In the genomic region with DNA sequence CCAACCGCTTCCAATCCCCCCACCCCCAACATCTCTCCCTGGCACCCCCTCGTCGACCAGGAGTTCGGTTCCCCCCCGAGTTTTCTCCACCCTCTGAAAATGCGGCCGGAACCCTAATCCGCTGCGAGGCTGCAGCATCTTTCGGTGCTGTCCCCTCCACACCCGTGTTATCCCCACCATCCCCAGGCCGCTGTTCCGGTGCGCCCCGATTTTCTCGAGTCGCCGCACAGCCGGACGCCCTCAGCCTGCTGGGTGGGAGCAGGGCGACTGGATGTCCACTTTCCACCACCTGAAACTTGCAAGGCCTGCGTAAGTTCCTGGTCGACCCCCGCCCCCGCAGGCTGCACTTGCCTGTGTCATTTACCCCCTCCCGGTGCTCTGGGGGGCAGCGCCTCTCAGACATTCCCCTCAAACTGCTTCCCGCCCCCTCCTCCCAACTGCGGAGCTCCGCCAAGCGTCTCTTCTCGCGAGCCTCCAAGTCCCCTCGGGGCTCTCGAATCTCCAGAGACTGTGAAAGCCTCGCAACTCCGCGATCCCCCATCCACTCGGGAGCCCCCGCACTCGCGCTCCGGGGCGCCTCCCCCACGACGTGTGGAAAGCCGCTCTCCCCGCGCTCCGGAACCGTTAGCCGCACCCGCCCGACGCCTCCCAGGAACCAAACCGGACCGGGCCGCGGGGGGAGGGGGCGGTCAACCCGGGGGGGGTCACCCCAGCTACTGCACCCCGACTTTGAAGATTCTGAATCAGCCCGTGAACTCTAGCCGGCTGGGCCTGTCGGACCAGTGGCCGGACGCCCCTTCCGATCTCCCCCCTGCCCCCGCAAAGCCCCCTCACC, we compare ENCODE assay signal across 8 cellular contexts. TPM values are rescaled to one million over a fixed set of nuclear protein-coding genes. Genes with fewer than 3 reads are reported as not detected.
DNase-seq lines count a peak whose midpoint lies in the region; ATAC-seq and TF ChIP-seq lines count a peak whose summit lies in the region.

No MANE protein-coding gene starts in this region.

- H3K4me3 ChIP-seq in neural progenitor cell: peak overlapping the region; percentile 65

- H3F3A ChIP-seq in neural progenitor cell (ENCODE audit: low read depth): peaks cover 29% of the 10 kb centered on the region

- DNase-seq in NOMO-1 treated with DMSO at 0.1 percent for 48 hours (lab: John Stamatoyannopoulos, UW; ENCODE audit: unreplicated experiment) (peak; percentile 26), NOMO-1 (lab: John Stamatoyannopoulos, UW; ENCODE audit: unreplicated experiment in 2 of 2) (no peak), NCI-H1694 treated with DMSO at 0.1 percent for 48 hours (lab: John Stamatoyannopoulos, UW) (peak; percentile 21), foreskin keratinocyte (peak in 1 of 2 donors; percentile 62), neural progenitor cell (ENCODE audit: low spot score) (peak; percentile 88), NCI-H2029 (lab: John Stamatoyannopoulos, UW) (no peak)
- DNase-seq in activated T-cell treated with anti-CD3 and anti-CD28 coated beads, Interleukin-2, amount 50 U/mL, for 72 hours: peak; percentile 34 to 40

- no peak for ATAC-seq in activated T-cell treated with anti-CD3 and anti-CD28 coated beads, Interleukin-2, amount 50 U/mL, for 72 hours (replicated peaks in 1 of 2)
- peak; percentile 5 for ATAC-seq in foreskin keratinocyte
- ATAC-seq in HG02763 (IDR thresholded peaks at IDR 0.05; ENCODE audit: unreplicated experiment): no peak

- H3K36me3 ChIP-seq in neural progenitor cell: no peaks in the 10 kb centered on the region

- H4K20me1 ChIP-seq in neural progenitor cell (ENCODE audit: low read depth): peaks cover 37% of the 10 kb centered on the region

- peak overlapping the region; percentile 83 for H3K4me2 ChIP-seq in neural progenitor cell

- no peak overlapping the region for H2AFZ ChIP-seq in neural progenitor cell (replicated peaks)

- peak overlapping the region; percentile 18 for H3K9ac ChIP-seq in neural progenitor cell

- peak overlapping the region; percentile 96 to 97 for H3K4me3 Mint-ChIP-seq in activated T-cell treated with anti-CD3 and anti-CD28 coated beads, Interleukin-2, amount 50 U/mL, for 72 hours
- peak overlapping the region; percentile 88 for H3K4me3 Mint-ChIP-seq in neural progenitor cell

- H3K9me3 Mint-ChIP-seq in activated T-cell treated with anti-CD3 and anti-CD28 coated beads, Interleukin-2, amount 50 U/mL, for 72 hours: no peaks in the 10 kb centered on the region
- no peaks in the 10 kb centered on the region for H3K9me3 Mint-ChIP-seq in neural progenitor cell

- no peaks in the 10 kb centered on the region for H3K36me3 Mint-ChIP-seq in activated T-cell treated with anti-CD3 and anti-CD28 coated beads, Interleukin-2, amount 50 U/mL, for 72 hours (ENCODE audit: insufficient read depth in 2 of 2)
- peaks cover 4% of the 10 kb centered on the region for H3K36me3 Mint-ChIP-seq in neural progenitor cell

- no peaks in the 10 kb centered on the region for H3K79me2 ChIP-seq in neural progenitor cell (ENCODE audit: low read depth)

- peaks cover 13% of the 10 kb centered on the region for H3K4me1 ChIP-seq in foreskin keratinocyte
- peaks cover 33% of the 10 kb centered on the region for H3K4me1 ChIP-seq in neural progenitor cell

- H3K27ac Mint-ChIP-seq in activated T-cell treated with anti-CD3 and anti-CD28 coated beads, Interleukin-2, amount 50 U/mL, for 72 hours: peak overlapping the region; percentile 82
- peak overlapping the region; percentile 80 for H3K27ac Mint-ChIP-seq in neural progenitor cell

- H3K27ac ChIP-seq in foreskin keratinocyte (peak overlapping the region; percentile 23), neural progenitor cell (peak overlapping the region; percentile 3)

- TF ChIP-seq CTCF in foreskin keratinocyte (conservative IDR thresholded peaks at IDR 0.05) (no peak), neural progenitor cell (IDR thresholded peaks at IDR 0.05) (no peak)

- peaks cover 55% of the 10 kb centered on the region for H3K4me1 Mint-ChIP-seq in activated T-cell treated with anti-CD3 and anti-CD28 coated beads, Interleukin-2, amount 50 U/mL, for 72 hours (ENCODE audit: low read depth)
- peaks cover 62% of the 10 kb centered on the region for H3K4me1 Mint-ChIP-seq in neural progenitor cell

- no peaks in the 10 kb centered on the region for H3K9me3 ChIP-seq in neural progenitor cell (ENCODE audit: low read depth)

- H3K27me3 ChIP-seq in foreskin keratinocyte: no peaks in the 10 kb centered on the region
- peaks cover 93% of the 10 kb centered on the region for H3K27me3 ChIP-seq in neural progenitor cell

- peaks cover 87% of the 10 kb centered on the region for H3K27me3 Mint-ChIP-seq in activated T-cell treated with anti-CD3 and anti-CD28 coated beads, Interleukin-2, amount 50 U/mL, for 72 hours (ENCODE audit: low read depth)
- peaks cover 10% of the 10 kb centered on the region for H3K27me3 Mint-ChIP-seq in neural progenitor cell (ENCODE audit: insufficient read depth, low read depth)

RNA-seq across cellular contexts. Expression of a gene that starts 0.6 kb away (rescaled TPM):
- 1 to 10 TPM; 2.9 to 3.4 TPM for total RNA-seq in activated T-cell treated with anti-CD3 and anti-CD28 coated beads, Interleukin-2, amount 50 U/mL, for 72 hours
- total RNA-seq in foreskin keratinocyte: 46.8 and 53.6 TPM in 2 replicates
- polyA plus RNA-seq in foreskin keratinocyte: 23.4 and 24.5 TPM in 2 replicates
- 12.5 and 16.3 TPM in 2 replicates for total RNA-seq in neural progenitor cell (ENCODE audit: low replicate concordance)

Comparison
In these comparisons a context has a peak if more than half of its experiments do, and no peak if none do; other contexts are left out.
1. DNase-seq: peak in NOMO-1 treated with DMSO at 0.1 percent for 48 hours (single experiment), NCI-H1694 treated with DMSO at 0.1 percent for 48 hours (single experiment), activated T-cell treated with anti-CD3 and anti-CD28 coated beads, Interleukin-2, amount 50 U/mL, for 72 hours (2 of 2) and neural progenitor cell (single experiment); none in NOMO-1 (0 of 2) and NCI-H2029 (single experiment).